In genomic region chr14:85533821-85534271, GRCh38 we compare ENCODE assay signal across 8 cellular contexts. TPM values are rescaled to one million over a fixed set of nuclear protein-coding genes. Genes with fewer than 3 reads are reported as not detected.
A peak's percentile ranks its signal among the peaks of the same experiment; 100 is the strongest.
DNase-seq lines count a peak whose midpoint lies in the region; ATAC-seq and TF ChIP-seq lines count a peak whose summit lies in the region.

No MANE protein-coding gene starts in this region.

- peak; percentile 16 for DNase-seq in astrocyte of the spinal cord (ENCODE audit: low read depth, low spot score)
- no peak for DNase-seq in activated CD4-positive, alpha-beta T cell treated with anti-CD3 and anti-CD28 coated beads, Interleukin-2, amount 10 ng/mL, durations not matched to agents 7 days and 5 days

- peak overlapping the region; percentile 86 for H3K9ac ChIP-seq in HUES6 (ENCODE audit: low read length)
- peak overlapping the region; percentile 56; the same call in 1 of the 2 replicates for H3K9ac ChIP-seq in iPS-20b (ENCODE audit: low read depth, low read length)
- peak overlapping the region in 3 of 5 donors; percentile 14 to 59 (median 49) for H3K9ac ChIP-seq in subcutaneous abdominal adipose tissue (ENCODE audit: low read length in 5 of 5)

- H3K4me1 Mint-ChIP-seq in activated CD4-positive, alpha-beta T cell treated with anti-CD3 and anti-CD28 coated beads, Interleukin-2, amount 10 ng/mL, durations not matched to agents 7 days and 5 days = peaks cover 11% of the 10 kb centered on the region

- peaks cover 1% of the 10 kb centered on the region for H3K36me3 Mint-ChIP-seq in activated CD4-positive, alpha-beta T cell treated with anti-CD3 and anti-CD28 coated beads, Interleukin-2, amount 10 ng/mL, durations not matched to agents 7 days and 5 days (ENCODE audit: low read depth)

- peaks cover 2% of the 10 kb centered on the region for H3K9me3 Mint-ChIP-seq in activated CD4-positive, alpha-beta T cell treated with anti-CD3 and anti-CD28 coated beads, Interleukin-2, amount 10 ng/mL, durations not matched to agents 7 days and 5 days

- CTCF ChIA-PET in activated CD4-positive, alpha-beta T cell treated with anti-CD3 and anti-CD28 coated beads, Interleukin-2, amount 10 ng/mL, durations not matched to agents 7 days and 5 days (lab: Charles Lee) = no interaction called here

- H3K27me3 Mint-ChIP-seq in activated CD4-positive, alpha-beta T cell treated with anti-CD3 and anti-CD28 coated beads, Interleukin-2, amount 10 ng/mL, durations not matched to agents 7 days and 5 days = peaks cover 66% of the 10 kb centered on the region

- H3K4me1 ChIP-seq in HUES6 (ENCODE audit: control insufficient read depth, insufficient read depth, low read length) = peaks cover 30% of the 10 kb centered on the region
- peaks cover 38% of the 10 kb centered on the region for H3K4me1 ChIP-seq in iPS-20b (ENCODE audit: insufficient read depth, low read length)
- H3K4me1 ChIP-seq in subcutaneous abdominal adipose tissue (ENCODE audit: control insufficient read depth in 5 of 5, insufficient read depth in 5 of 5, low read length in 5 of 5) = peaks cover 10 to 70% (median 68%) of the 10 kb centered on the region in 5 donors

- no peak for TF ChIP-seq CTCF in astrocyte of the spinal cord (IDR thresholded peaks at IDR 0.05; ENCODE audit: low read depth, low read length)

- in situ Hi-C loops in astrocyte of the spinal cord (cut with HindIII; ENCODE audit: low sequenced_read_pairs) = no loop called here

- no peaks in the 10 kb centered on the region for H3K36me3 ChIP-seq in HUES6 (ENCODE audit: control insufficient read depth, insufficient read depth, low read length)
- no peaks in the 10 kb centered on the region for H3K36me3 ChIP-seq in iPS-20b (ENCODE audit: insufficient read depth, low read depth, low read length)
- H3K36me3 ChIP-seq in subcutaneous abdominal adipose tissue (ENCODE audit: control insufficient read depth in 5 of 5, insufficient read depth in 5 of 5, low read length in 5 of 5) = no peaks in the 10 kb centered on the region

- peaks cover 64% of the 10 kb centered on the region for H3K27me3 ChIP-seq in HUES6 (ENCODE audit: control insufficient read depth, insufficient read depth, low read length)
- peaks cover 67% of the 10 kb centered on the region for H3K27me3 ChIP-seq in iPS-20b (ENCODE audit: insufficient read depth, low read length)
- peaks cover 0 to 19% (median 5%) of the 10 kb centered on the region in 5 donors for H3K27me3 ChIP-seq in subcutaneous abdominal adipose tissue (ENCODE audit: control insufficient read depth in 5 of 5, insufficient read depth in 4 of 5, low read length in 5 of 5)

- no peak overlapping the region for H3K4me3 Mint-ChIP-seq in activated CD4-positive, alpha-beta T cell treated with anti-CD3 and anti-CD28 coated beads, Interleukin-2, amount 10 ng/mL, durations not matched to agents 7 days and 5 days

- POLR2A ChIA-PET in activated CD4-positive, alpha-beta T cell treated with anti-CD3 and anti-CD28 coated beads, Interleukin-2, amount 10 ng/mL, durations not matched to agents 7 days and 5 days (lab: Charles Lee) = no interaction called here

- no peak overlapping the region for H3K27ac Mint-ChIP-seq in activated CD4-positive, alpha-beta T cell treated with anti-CD3 and anti-CD28 coated beads, Interleukin-2, amount 10 ng/mL, durations not matched to agents 7 days and 5 days

- H3K4me3 ChIP-seq in HUES6 (ENCODE audit: low read depth, low read length) (peak overlapping the region; percentile 78), astrocyte of the spinal cord (ENCODE audit: low read depth, low read length) (peak overlapping the region; percentile 65), iPS-20b (ENCODE audit: low read length) (peak overlapping the region; percentile 86), subcutaneous abdominal adipose tissue (ENCODE audit: low read depth in 1 of 5, low read length in 5 of 5) (peak overlapping the region; percentile 70 to 86 (median 76))

- no peak for ATAC-seq in HG03039 (IDR thresholded peaks at IDR 0.05; ENCODE audit: unreplicated experiment)
- ATAC-seq in HG03159 (IDR thresholded peaks at IDR 0.05; ENCODE audit: unreplicated experiment) = no peak
- no peak for ATAC-seq in GM18858 (IDR thresholded peaks at IDR 0.05; ENCODE audit: unreplicated experiment)

- no peak overlapping the region for H3K27ac ChIP-seq in HUES6 (ENCODE audit: low read depth, low read length)
- no peak overlapping the region for H3K27ac ChIP-seq in iPS-20b (ENCODE audit: low read length)
- H3K27ac ChIP-seq in subcutaneous abdominal adipose tissue (ENCODE audit: low read depth, low read length) = peak overlapping the region; percentile 46

- H3K9me3 ChIP-seq in HUES6 (ENCODE audit: control insufficient read depth, insufficient read depth, low read depth, low read length) (no peaks in the 10 kb centered on the region), iPS-20b (ENCODE audit: insufficient read depth, low read depth, low read length) (no peaks in the 10 kb centered on the region), subcutaneous abdominal adipose tissue (ENCODE audit: control insufficient read depth in 5 of 5, low read length in 5 of 5) (no peaks in the 10 kb centered on the region)

RNA-seq across cellular contexts. Expression of gene FLRT2, which starts 3.9 kb away (rescaled TPM):
- total RNA-seq in activated CD4-positive, alpha-beta T cell treated with anti-CD3 and anti-CD28 coated beads, Interleukin-2, amount 10 ng/mL, durations not matched to agents 7 days and 5 days = not detected
